ENCODE assay signal across 1 cellular context in genomic region chr5:150801117-150801927, GRCh38.
A peak's percentile ranks its signal among the peaks of the same experiment; 100 is the strongest.
TF ChIP-seq lines count a peak whose summit lies in the region.

No MANE protein-coding gene starts in this region.

TF ChIP-seq in HepG2, 621 proteins besides CTCF, POLR2A, EP300 and RAD21 (continued from another document and continues in another):
- TF ChIP-seq, protein P1, sequence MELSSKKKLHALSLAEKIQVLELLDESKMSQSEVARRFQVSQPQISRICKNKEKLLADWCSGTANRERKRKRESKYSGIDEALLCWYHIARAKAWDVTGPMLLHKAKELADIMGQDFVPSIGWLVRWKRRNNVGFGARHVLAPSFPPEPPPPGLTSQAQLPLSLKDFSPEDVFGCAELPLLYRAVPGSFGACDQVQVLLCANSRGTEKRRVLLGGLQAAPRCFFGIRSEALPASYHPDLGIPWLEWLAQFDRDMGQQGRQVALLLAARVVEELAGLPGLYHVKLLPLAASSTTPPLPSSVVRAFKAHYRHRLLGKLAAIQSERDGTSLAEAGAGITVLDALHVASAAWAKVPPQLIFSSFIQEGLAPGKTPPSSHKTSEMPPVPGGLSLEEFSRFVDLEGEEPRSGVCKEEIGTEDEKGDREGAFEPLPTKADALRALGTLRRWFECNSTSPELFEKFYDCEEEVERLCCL (CRISPR knock-in tag; IDR thresholded peaks at IDR 0.05; ENCODE audit: borderline replicate concordance), result no peak
- TF ChIP-seq PRPF4 (IDR thresholded peaks at IDR 0.05; ENCODE audit: low read depth, low read length, poor library complexity, severe bottlenecking), result no peak
- no peak for TF ChIP-seq PCBP2 (optimal IDR thresholded peaks at IDR 0.05; ENCODE audit: low read depth, low read length, poor library complexity, severe bottlenecking)
- no peak for TF ChIP-seq HIVEP1 (CRISPR knock-in tag; IDR thresholded peaks at IDR 0.05)
- TF ChIP-seq, protein P2, sequence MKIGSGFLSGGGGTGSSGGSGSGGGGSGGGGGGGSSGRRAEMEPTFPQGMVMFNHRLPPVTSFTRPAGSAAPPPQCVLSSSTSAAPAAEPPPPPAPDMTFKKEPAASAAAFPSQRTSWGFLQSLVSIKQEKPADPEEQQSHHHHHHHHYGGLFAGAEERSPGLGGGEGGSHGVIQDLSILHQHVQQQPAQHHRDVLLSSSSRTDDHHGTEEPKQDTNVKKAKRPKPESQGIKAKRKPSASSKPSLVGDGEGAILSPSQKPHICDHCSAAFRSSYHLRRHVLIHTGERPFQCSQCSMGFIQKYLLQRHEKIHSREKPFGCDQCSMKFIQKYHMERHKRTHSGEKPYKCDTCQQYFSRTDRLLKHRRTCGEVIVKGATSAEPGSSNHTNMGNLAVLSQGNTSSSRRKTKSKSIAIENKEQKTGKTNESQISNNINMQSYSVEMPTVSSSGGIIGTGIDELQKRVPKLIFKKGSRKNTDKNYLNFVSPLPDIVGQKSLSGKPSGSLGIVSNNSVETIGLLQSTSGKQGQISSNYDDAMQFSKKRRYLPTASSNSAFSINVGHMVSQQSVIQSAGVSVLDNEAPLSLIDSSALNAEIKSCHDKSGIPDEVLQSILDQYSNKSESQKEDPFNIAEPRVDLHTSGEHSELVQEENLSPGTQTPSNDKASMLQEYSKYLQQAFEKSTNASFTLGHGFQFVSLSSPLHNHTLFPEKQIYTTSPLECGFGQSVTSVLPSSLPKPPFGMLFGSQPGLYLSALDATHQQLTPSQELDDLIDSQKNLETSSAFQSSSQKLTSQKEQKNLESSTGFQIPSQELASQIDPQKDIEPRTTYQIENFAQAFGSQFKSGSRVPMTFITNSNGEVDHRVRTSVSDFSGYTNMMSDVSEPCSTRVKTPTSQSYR (CRISPR knock-in tag; IDR thresholded peaks at IDR 0.05; ENCODE audit: borderline replicate concordance), result no peak
- no peak for TF ChIP-seq ZNF792 (CRISPR knock-in tag; IDR thresholded peaks at IDR 0.05)
- TF ChIP-seq EHMT2 (IDR thresholded peaks at IDR 0.05; ENCODE audit: borderline replicate concordance, low read depth, low read length), result no peak
- TF ChIP-seq, protein P3, sequence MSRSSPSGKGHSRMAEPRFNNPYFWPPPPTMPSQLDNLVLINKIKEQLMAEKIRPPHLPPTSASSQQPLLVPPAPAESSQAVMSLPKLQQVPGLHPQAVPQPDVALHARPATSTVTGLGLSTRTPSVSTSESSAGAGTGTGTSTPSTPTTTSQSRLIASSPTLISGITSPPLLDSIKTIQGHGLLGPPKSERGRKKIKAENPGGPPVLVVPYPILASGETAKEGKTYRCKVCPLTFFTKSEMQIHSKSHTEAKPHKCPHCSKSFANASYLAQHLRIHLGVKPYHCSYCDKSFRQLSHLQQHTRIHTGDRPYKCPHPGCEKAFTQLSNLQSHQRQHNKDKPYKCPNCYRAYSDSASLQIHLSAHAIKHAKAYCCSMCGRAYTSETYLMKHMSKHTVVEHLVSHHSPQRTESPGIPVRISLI (CRISPR knock-in tag; IDR thresholded peaks at IDR 0.05; ENCODE audit: borderline replicate concordance), result peak; percentile 31; the same call in 1 of the 2 replicates
- TF ChIP-seq SAP130 (CRISPR knock-in tag; IDR thresholded peaks at IDR 0.05; ENCODE audit: low read depth), result peak; percentile 32; the same call in 1 of the 2 replicates
- TF ChIP-seq ATRX (CRISPR knock-in tag; IDR thresholded peaks at IDR 0.05; ENCODE audit: borderline replicate concordance), result no peak
- no peak for TF ChIP-seq HMG20B (CRISPR knock-in tag; conservative IDR thresholded peaks at IDR 0.05)
- no peak for TF ChIP-seq ZNF251 (CRISPR knock-in tag; IDR thresholded peaks at IDR 0.05)
- no peak for TF ChIP-seq ATF3 (CRISPR knock-in tag; IDR thresholded peaks at IDR 0.05)
- peak; percentile 26; the same call in 1 of the 2 replicates for TF ChIP-seq HOXA3 (CRISPR knock-in tag; IDR thresholded peaks at IDR 0.05)
- no peak for TF ChIP-seq KDM2A (CRISPR knock-in tag; IDR thresholded peaks at IDR 0.05; ENCODE audit: borderline replicate concordance, low read depth)
- no peak for TF ChIP-seq KLF15 (CRISPR knock-in tag; IDR thresholded peaks at IDR 0.05; ENCODE audit: borderline replicate concordance)
- TF ChIP-seq MAF1 (CRISPR knock-in tag; IDR thresholded peaks at IDR 0.05; ENCODE audit: borderline replicate concordance), result no peak
- TF ChIP-seq ZNF543 (CRISPR knock-in tag; IDR thresholded peaks at IDR 0.05), result no peak
- no peak for TF ChIP-seq ZNF547 (CRISPR knock-in tag; IDR thresholded peaks at IDR 0.05)
- TF ChIP-seq NCOA2 (CRISPR knock-in tag; IDR thresholded peaks at IDR 0.05), result no peak
- TF ChIP-seq, protein P4, sequence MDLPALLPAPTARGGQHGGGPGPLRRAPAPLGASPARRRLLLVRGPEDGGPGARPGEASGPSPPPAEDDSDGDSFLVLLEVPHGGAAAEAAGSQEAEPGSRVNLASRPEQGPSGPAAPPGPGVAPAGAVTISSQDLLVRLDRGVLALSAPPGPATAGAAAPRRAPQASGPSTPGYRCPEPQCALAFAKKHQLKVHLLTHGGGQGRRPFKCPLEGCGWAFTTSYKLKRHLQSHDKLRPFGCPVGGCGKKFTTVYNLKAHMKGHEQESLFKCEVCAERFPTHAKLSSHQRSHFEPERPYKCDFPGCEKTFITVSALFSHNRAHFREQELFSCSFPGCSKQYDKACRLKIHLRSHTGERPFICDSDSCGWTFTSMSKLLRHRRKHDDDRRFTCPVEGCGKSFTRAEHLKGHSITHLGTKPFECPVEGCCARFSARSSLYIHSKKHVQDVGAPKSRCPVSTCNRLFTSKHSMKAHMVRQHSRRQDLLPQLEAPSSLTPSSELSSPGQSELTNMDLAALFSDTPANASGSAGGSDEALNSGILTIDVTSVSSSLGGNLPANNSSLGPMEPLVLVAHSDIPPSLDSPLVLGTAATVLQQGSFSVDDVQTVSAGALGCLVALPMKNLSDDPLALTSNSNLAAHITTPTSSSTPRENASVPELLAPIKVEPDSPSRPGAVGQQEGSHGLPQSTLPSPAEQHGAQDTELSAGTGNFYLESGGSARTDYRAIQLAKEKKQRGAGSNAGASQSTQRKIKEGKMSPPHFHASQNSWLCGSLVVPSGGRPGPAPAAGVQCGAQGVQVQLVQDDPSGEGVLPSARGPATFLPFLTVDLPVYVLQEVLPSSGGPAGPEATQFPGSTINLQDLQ (CRISPR knock-in tag; IDR thresholded peaks at IDR 0.05), result 0 out of 2 replicates have a peak, but pooled peaks have one; percentile 50
- TF ChIP-seq, protein P5, sequence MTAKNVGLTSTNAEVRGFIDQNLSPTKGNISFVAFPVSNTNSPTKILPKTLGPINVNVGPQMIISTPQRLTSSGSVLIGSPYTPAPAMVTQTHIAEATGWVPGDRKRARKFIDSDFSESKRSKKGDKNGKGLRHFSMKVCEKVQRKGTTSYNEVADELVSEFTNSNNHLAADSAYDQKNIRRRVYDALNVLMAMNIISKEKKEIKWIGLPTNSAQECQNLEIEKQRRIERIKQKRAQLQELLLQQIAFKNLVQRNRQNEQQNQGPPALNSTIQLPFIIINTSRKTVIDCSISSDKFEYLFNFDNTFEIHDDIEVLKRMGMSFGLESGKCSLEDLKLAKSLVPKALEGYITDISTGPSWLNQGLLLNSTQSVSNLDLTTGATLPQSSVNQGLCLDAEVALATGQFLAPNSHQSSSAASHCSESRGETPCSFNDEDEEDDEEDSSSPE (CRISPR knock-in tag; IDR thresholded peaks at IDR 0.05), result no peak
- TF ChIP-seq MTF2 (CRISPR knock-in tag; IDR thresholded peaks at IDR 0.05; ENCODE audit: borderline replicate concordance), result no peak
- no peak for TF ChIP-seq TCF7 (IDR thresholded peaks at IDR 0.05; ENCODE audit: low read depth)
- TF ChIP-seq FOXO1 (CRISPR knock-in tag; IDR thresholded peaks at IDR 0.05), result no peak
- no peak for TF ChIP-seq ZNF550 (CRISPR knock-in tag; IDR thresholded peaks at IDR 0.05; ENCODE audit: borderline replicate concordance)
- TF ChIP-seq BCL6 (CRISPR knock-in tag; IDR thresholded peaks at IDR 0.05), result no peak
- no peak for TF ChIP-seq TFDP1 (CRISPR knock-in tag; IDR thresholded peaks at IDR 0.05; ENCODE audit: borderline replicate concordance)
- no peak for TF ChIP-seq KLF9 (CRISPR knock-in tag; IDR thresholded peaks at IDR 0.05; ENCODE audit: low read depth)
- TF ChIP-seq PATZ1 (CRISPR knock-in tag; IDR thresholded peaks at IDR 0.05), result no peak
- TF ChIP-seq ISL2 (CRISPR knock-in tag; IDR thresholded peaks at IDR 0.05), result no peak
- TF ChIP-seq PAX8 (CRISPR knock-in tag; IDR thresholded peaks at IDR 0.05; ENCODE audit: borderline replicate concordance), result no peak
- no peak for TF ChIP-seq GLI4 (CRISPR knock-in tag; IDR thresholded peaks at IDR 0.05; ENCODE audit: borderline replicate concordance)
- TF ChIP-seq, protein P6, sequence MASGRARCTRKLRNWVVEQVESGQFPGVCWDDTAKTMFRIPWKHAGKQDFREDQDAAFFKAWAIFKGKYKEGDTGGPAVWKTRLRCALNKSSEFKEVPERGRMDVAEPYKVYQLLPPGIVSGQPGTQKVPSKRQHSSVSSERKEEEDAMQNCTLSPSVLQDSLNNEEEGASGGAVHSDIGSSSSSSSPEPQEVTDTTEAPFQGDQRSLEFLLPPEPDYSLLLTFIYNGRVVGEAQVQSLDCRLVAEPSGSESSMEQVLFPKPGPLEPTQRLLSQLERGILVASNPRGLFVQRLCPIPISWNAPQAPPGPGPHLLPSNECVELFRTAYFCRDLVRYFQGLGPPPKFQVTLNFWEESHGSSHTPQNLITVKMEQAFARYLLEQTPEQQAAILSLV (CRISPR knock-in tag; IDR thresholded peaks at IDR 0.05; ENCODE audit: borderline replicate concordance), result no peak
- TF ChIP-seq CREM (IDR thresholded peaks at IDR 0.05), result 0 out of 2 replicates have a peak, but pooled peaks have one; percentile 30
- TF ChIP-seq CREM (CRISPR knock-in tag; IDR thresholded peaks at IDR 0.05), result no peak
- TF ChIP-seq PBX3 (CRISPR knock-in tag; IDR thresholded peaks at IDR 0.05; ENCODE audit: borderline replicate concordance), result no peak
- TF ChIP-seq LBX2 (CRISPR knock-in tag; IDR thresholded peaks at IDR 0.05; ENCODE audit: borderline replicate concordance), result no peak
- TF ChIP-seq, protein P7, sequence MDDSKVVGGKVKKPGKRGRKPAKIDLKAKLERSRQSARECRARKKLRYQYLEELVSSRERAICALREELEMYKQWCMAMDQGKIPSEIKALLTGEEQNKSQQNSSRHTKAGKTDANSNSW (CRISPR knock-in tag; IDR thresholded peaks at IDR 0.05; ENCODE audit: borderline replicate concordance), result no peak
- no peak for TF ChIP-seq ZNF75D (CRISPR knock-in tag; IDR thresholded peaks at IDR 0.05; ENCODE audit: borderline replicate concordance)
- TF ChIP-seq ZNF770 (CRISPR knock-in tag; IDR thresholded peaks at IDR 0.05), result no peak
- no peak for TF ChIP-seq NR1H2 (CRISPR knock-in tag; IDR thresholded peaks at IDR 0.05; ENCODE audit: borderline replicate concordance, low read depth)
- TF ChIP-seq DR1 (CRISPR knock-in tag; IDR thresholded peaks at IDR 0.05), result no peak
